In the genomic region with DNA sequence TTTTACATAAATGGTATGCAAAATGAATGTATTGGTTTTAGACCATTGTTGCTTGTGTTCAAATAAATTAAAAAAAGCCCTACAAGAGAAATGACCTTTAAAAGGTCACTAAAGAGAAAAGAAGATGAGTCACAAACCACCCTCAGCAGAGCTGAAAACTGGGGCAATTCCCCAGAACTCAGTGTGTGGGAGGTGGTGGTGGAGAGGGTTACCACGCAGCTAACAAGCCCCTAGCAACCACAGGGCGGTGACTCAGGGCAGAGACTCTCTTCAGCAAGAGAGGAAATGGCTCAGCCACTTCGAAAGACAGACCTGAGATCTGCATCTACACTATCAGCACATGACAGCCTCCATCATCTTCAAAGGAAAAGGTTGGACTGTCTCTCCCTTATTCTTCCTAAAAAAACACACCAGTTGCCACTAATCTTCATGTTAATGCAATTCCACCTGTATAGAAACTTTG, we compare ENCODE assay signal across 1 cellular context.
TF ChIP-seq lines count a peak whose summit lies in the region.

No MANE protein-coding gene starts in this region.

TF ChIP-seq in IMR-90, 13 proteins besides CTCF, POLR2A, EP300 and RAD21:
- TF ChIP-seq, protein P1, sequence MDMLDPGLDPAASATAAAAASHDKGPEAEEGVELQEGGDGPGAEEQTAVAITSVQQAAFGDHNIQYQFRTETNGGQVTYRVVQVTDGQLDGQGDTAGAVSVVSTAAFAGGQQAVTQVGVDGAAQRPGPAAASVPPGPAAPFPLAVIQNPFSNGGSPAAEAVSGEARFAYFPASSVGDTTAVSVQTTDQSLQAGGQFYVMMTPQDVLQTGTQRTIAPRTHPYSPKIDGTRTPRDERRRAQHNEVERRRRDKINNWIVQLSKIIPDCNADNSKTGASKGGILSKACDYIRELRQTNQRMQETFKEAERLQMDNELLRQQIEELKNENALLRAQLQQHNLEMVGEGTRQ (IDR thresholded peaks at IDR 0.05; ENCODE audit: low read depth, low read length) = peak; percentile 33; the same call in 1 of the 2 replicates
- TF ChIP-seq MAZ (IDR thresholded peaks at IDR 0.05; ENCODE audit: borderline replicate concordance, low read depth, low read length) (no peak), NFE2L2 (IDR thresholded peaks at IDR 0.05; ENCODE audit: low read depth, low read length) (peak; percentile 2; the same call in 1 of the 2 replicates), MXI1 (IDR thresholded peaks at IDR 0.05; ENCODE audit: borderline replicate concordance, low read depth, low read length) (no peak), BHLHE40 (IDR thresholded peaks at IDR 0.05; ENCODE audit: low read depth, low read length) (no peak), RCOR1 (IDR thresholded peaks at IDR 0.05; ENCODE audit: insufficient replicate concordance, low read length) (no peak), RFX5 (IDR thresholded peaks at IDR 0.05; ENCODE audit: low read depth, low read length) (peak; percentile 68; the same call in 1 of the 2 replicates), CHD1 (IDR thresholded peaks at IDR 0.05; ENCODE audit: low read depth, low read length) (no peak), SMC3 (IDR thresholded peaks at IDR 0.05; ENCODE audit: low read depth, low read length) (no peak), FOS (IDR thresholded peaks at IDR 0.05; ENCODE audit: low read depth, low read length) (peak; percentile 79), MAFK (IDR thresholded peaks at IDR 0.05; ENCODE audit: low read depth, low read length) (no peak), CEBPB (IDR thresholded peaks at IDR 0.05; ENCODE audit: low read depth, low read length) (peak; percentile 51; the same call in 1 of the 2 replicates)
- TF ChIP-seq, protein P2, sequence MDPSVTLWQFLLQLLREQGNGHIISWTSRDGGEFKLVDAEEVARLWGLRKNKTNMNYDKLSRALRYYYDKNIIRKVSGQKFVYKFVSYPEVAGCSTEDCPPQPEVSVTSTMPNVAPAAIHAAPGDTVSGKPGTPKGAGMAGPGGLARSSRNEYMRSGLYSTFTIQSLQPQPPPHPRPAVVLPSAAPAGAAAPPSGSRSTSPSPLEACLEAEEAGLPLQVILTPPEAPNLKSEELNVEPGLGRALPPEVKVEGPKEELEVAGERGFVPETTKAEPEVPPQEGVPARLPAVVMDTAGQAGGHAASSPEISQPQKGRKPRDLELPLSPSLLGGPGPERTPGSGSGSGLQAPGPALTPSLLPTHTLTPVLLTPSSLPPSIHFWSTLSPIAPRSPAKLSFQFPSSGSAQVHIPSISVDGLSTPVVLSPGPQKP (IDR thresholded peaks at IDR 0.05; ENCODE audit: borderline replicate concordance, low read depth, low read length) = no peak
